ENCODE assay signal across 18 cellular contexts in the genomic region with DNA sequence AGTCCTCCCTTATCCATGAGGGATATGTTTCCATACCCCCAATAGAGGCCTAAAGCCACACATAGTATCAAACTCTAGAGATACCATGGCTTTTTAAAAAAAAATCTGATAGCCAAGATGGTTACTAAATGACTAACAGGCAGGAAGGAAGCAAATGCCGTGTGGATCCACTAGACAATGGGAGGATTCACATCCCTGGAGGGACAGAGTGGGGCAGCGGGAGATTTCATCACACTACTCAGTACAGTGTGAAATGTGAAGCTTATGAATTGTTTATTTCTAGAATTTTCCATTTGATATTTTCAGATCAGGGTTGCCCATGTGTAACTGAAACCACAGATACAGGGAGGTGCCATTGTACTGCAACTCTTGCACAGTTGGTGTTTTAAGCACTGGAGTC.
"Had no signal": no experiment of that assay in that cellular context is flagged by ENCODE, and none has a peak within 500 bp of the region (broad histone marks: within the 10 kb centered on the region; RNA-seq: fewer than 3 reads in every experiment).

No MANE protein-coding gene starts in this region.

- H3K4me1 ChIP-seq: body of pancreas, esophagus muscularis mucosa, gastrocnemius medialis, heart left ventricle had no signal

- H3K4me3 Mint-ChIP-seq: activated CD4-positive, alpha-beta T cell treated with anti-CD3 and anti-CD28 coated beads, Interleukin-2, amount 10 ng/mL, durations not matched to agents 7 days and 5 days; activated naive CD8-positive, alpha-beta T cell; activated T-cell treated with anti-CD3 and anti-CD28 coated beads, Interleukin-2, amount 50 U/mL, for 72 hours; central memory CD8-positive, alpha-beta T cell; neural crest cell; stimulated activated effector memory CD8-positive, alpha-beta T cell treated with anti-CD3 and anti-CD28 coated beads, Interleukin-12 subunit alpha, Interleukin-12 subunit beta, amount 100 ng/mL, for 72 hours had no signal

- H3K9me3 ChIP-seq: body of pancreas, esophagus muscularis mucosa, gastrocnemius medialis, heart left ventricle, ovary had no signal

- DNase-seq: activated CD4-positive, alpha-beta T cell treated with anti-CD3 and anti-CD28 coated beads, Interleukin-2, amount 10 ng/mL, durations not matched to agents 7 days and 5 days; activated CD8-positive, alpha-beta memory T cell treated with anti-CD3 and anti-CD28 coated beads, Interleukin-2, amount 50 U/mL, for 48 hours; activated gamma-delta T cell; activated T-cell treated with anti-CD3 and anti-CD28 coated beads, Interleukin-2, amount 50 U/mL, for 72 hours; amniotic stem cell; body of pancreas; gastrocnemius medialis; heart left ventricle; ovary; stimulated activated CD4-positive, alpha-beta T cell treated with anti-CD3 and anti-CD28 coated beads, Interleukin-12 subunit alpha, Interleukin-12 subunit beta, amount 100 ng/mL, for 4 hours; stimulated activated CD4-positive, alpha-beta T cell treated with anti-CD3 and anti-CD28 coated beads, Interleukin-2, amount 100 ng/mL, for 24 hours had no signal

- H3K4me3 ChIP-seq: body of pancreas, coronary artery, esophagus muscularis mucosa, gastrocnemius medialis, heart left ventricle, lung, ovary had no signal

- H3K36me3 Mint-ChIP-seq: activated naive CD8-positive, alpha-beta T cell; stimulated activated effector memory CD8-positive, alpha-beta T cell treated with anti-CD3 and anti-CD28 coated beads, Interleukin-12 subunit alpha, Interleukin-12 subunit beta, amount 100 ng/mL, for 72 hours had no signal

- H3K4me1 Mint-ChIP-seq: activated CD4-positive, alpha-beta T cell treated with anti-CD3 and anti-CD28 coated beads, Interleukin-2, amount 10 ng/mL, durations not matched to agents 7 days and 5 days; central memory CD8-positive, alpha-beta T cell; stimulated activated effector memory CD8-positive, alpha-beta T cell treated with anti-CD3 and anti-CD28 coated beads, Interleukin-12 subunit alpha, Interleukin-12 subunit beta, amount 100 ng/mL, for 72 hours had no signal

- H3K27me3 Mint-ChIP-seq: activated CD4-positive, alpha-beta T cell treated with anti-CD3 and anti-CD28 coated beads, Interleukin-2, amount 10 ng/mL, durations not matched to agents 7 days and 5 days; activated naive CD8-positive, alpha-beta T cell; central memory CD8-positive, alpha-beta T cell had no signal

- H3K36me3 ChIP-seq: esophagus muscularis mucosa, gastrocnemius medialis, heart left ventricle, ovary had no signal

- H3K27ac Mint-ChIP-seq: activated CD4-positive, alpha-beta T cell treated with anti-CD3 and anti-CD28 coated beads, Interleukin-2, amount 10 ng/mL, durations not matched to agents 7 days and 5 days; activated naive CD8-positive, alpha-beta T cell; activated T-cell treated with anti-CD3 and anti-CD28 coated beads, Interleukin-2, amount 50 U/mL, for 72 hours; stimulated activated effector memory CD8-positive, alpha-beta T cell treated with anti-CD3 and anti-CD28 coated beads, Interleukin-12 subunit alpha, Interleukin-12 subunit beta, amount 100 ng/mL, for 72 hours had no signal

- H3K27ac ChIP-seq: body of pancreas, coronary artery, esophagus muscularis mucosa, gastrocnemius medialis, heart left ventricle, ovary had no signal

- H3K27me3 ChIP-seq: body of pancreas, esophagus muscularis mucosa, gastrocnemius medialis, heart left ventricle, ovary had no signal

- ATAC-seq: activated T-cell treated with anti-CD3 and anti-CD28 coated beads, Interleukin-2, amount 50 U/mL, for 72 hours; body of pancreas; gastrocnemius medialis; heart left ventricle; stimulated activated effector memory CD8-positive, alpha-beta T cell treated with anti-CD3 and anti-CD28 coated beads, Interleukin-12 subunit alpha, Interleukin-12 subunit beta, amount 100 ng/mL, for 72 hours had no signal
